1 cellular context compared by ENCODE assay signal in the genomic region with DNA sequence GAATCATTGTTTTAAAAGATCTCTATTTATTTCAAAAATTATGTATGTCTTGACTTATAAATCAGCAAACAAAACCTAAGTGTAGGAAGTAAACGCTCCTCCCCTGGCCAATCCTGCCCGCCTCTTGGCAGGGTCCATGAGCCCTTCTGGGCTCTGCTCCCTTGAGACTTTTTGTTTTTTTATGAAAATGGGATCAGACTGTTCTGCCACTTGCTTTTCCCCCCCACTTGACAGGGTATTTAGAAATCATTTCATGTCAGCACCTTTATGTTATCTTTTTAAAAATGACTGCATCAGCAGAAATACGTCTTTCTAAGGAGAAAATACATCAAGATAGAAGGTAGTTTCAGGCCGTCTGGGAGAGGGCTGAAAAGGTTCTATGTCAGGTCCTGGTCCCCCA.
A peak's percentile ranks its signal among the peaks of the same experiment; 100 is the strongest.
TF ChIP-seq lines count a peak whose summit lies in the region.

No MANE protein-coding gene starts in this region.

TF ChIP-seq in H1, 55 proteins besides CTCF, POLR2A, EP300 and RAD21:
- TF ChIP-seq HDAC6 (IDR thresholded peaks at IDR 0.05; ENCODE audit: low read depth, low read length) = no peak
- no peak for TF ChIP-seq ASH2L (IDR thresholded peaks at IDR 0.05; ENCODE audit: low read length)
- no peak for TF ChIP-seq EZH2 (IDR thresholded peaks at IDR 0.05; ENCODE audit: low read depth, low read length, severe bottlenecking)
- TF ChIP-seq MAFK (IDR thresholded peaks at IDR 0.05; ENCODE audit: low read depth, low read length) = peak; percentile 18; the same call in 1 of the 2 replicates
